10 cellular contexts compared by ENCODE assay signal in genomic region chr1:185636848-185637247, GRCh38.
DNase-seq lines count a peak whose midpoint lies in the region; ATAC-seq, FAIRE-seq and TF ChIP-seq lines count a peak whose summit lies in the region.
"Had no signal": no experiment of that assay in that cellular context is flagged by ENCODE, and none has a peak within 500 bp of the region (broad histone marks: within the 10 kb centered on the region; RNA-seq: fewer than 3 reads in every experiment).

No MANE protein-coding gene starts in this region.

- no peak overlapping the region for H3K27ac Mint-ChIP-seq in chondrocyte (ENCODE audit: unreplicated experiment)

- ATAC-seq in GM19397 (IDR thresholded peaks at IDR 0.05; ENCODE audit: unreplicated experiment) (peak; percentile 99), HG03064 (IDR thresholded peaks at IDR 0.05; ENCODE audit: low read depth, unreplicated experiment) (peak; percentile 100)
- peak; percentile 79 to 85 for ATAC-seq in activated T-cell treated with anti-CD3 and anti-CD28 coated beads, Interleukin-2, amount 50 U/mL, for 4 hours

- peak; percentile 34 for DNase-seq in GM12892 (ENCODE audit: insufficient read length)
- no peak for DNase-seq in activated T-cell treated with anti-CD3 and anti-CD28 coated beads, Interleukin-2, amount 50 U/mL, for 4 hours
- DNase-seq in chondrocyte (ENCODE audit: low spot score), result no peak
- DNase-seq in posterior vena cava (ENCODE audit: low spot score), result no peak
- no peak for DNase-seq in NCI-H446 treated with DMSO at 0.1 percent for 48 hours (lab: John Stamatoyannopoulos, UW)
- no peak for DNase-seq in NCI-H1105 treated with DMSO at 0.1 percent for 48 hours (lab: John Stamatoyannopoulos, UW)
- DNase-seq: central memory CD4-positive, alpha-beta T cell; COR-L47 had no signal

- peaks cover 3% of the 10 kb centered on the region for H3K36me3 Mint-ChIP-seq in activated T-cell treated with anti-CD3 and anti-CD28 coated beads, Interleukin-2, amount 50 U/mL, for 4 hours (ENCODE audit: insufficient read depth)
- peaks cover 4% of the 10 kb centered on the region for H3K36me3 Mint-ChIP-seq in chondrocyte (ENCODE audit: low read depth)

- peaks cover 8% of the 10 kb centered on the region for H3K9me3 Mint-ChIP-seq in activated T-cell treated with anti-CD3 and anti-CD28 coated beads, Interleukin-2, amount 50 U/mL, for 4 hours
- H3K9me3 Mint-ChIP-seq in chondrocyte (ENCODE audit: low read depth), result peaks cover 8% of the 10 kb centered on the region

- intact Hi-C loops in posterior vena cava (cut with DNase I), result no loop called here

- FAIRE-seq in GM12892 (lab: Jason Lieb, UNC), result peak; percentile 90

- H3K27me3 Mint-ChIP-seq in activated T-cell treated with anti-CD3 and anti-CD28 coated beads, Interleukin-2, amount 50 U/mL, for 4 hours (ENCODE audit: low read depth), result no peaks in the 10 kb centered on the region
- no peaks in the 10 kb centered on the region for H3K27me3 Mint-ChIP-seq in chondrocyte (ENCODE audit: low read depth)

- H3K4me3 Mint-ChIP-seq in activated T-cell treated with anti-CD3 and anti-CD28 coated beads, Interleukin-2, amount 50 U/mL, for 4 hours, result no peak overlapping the region
- no peak overlapping the region for H3K4me3 Mint-ChIP-seq in chondrocyte (ENCODE audit: unreplicated experiment)

- TF ChIP-seq CTCF in chondrocyte (IDR thresholded peaks at IDR 0.05), result no peak

- TF ChIP-seq POLR2A in GM12892 (IDR thresholded peaks at IDR 0.05; ENCODE audit: low read depth, low read length), result no peak

- H3K4me1 Mint-ChIP-seq in activated T-cell treated with anti-CD3 and anti-CD28 coated beads, Interleukin-2, amount 50 U/mL, for 4 hours (ENCODE audit: low read depth), result peaks cover 4% of the 10 kb centered on the region
- H3K4me1 Mint-ChIP-seq in chondrocyte (ENCODE audit: low read depth), result no peaks in the 10 kb centered on the region
